Comparison of ENCODE assay signal across 23 cellular contexts in genomic region chr2:231469568-231469920, GRCh38. TPM values are rescaled to one million over a fixed set of nuclear protein-coding genes. Genes with fewer than 3 reads are reported as not detected.
A peak's percentile ranks its signal among the peaks of the same experiment; 100 is the strongest.
DNase-seq lines count a peak whose midpoint lies in the region; TF ChIP-seq lines count a peak whose summit lies in the region.
"Had no signal": no experiment of that assay in that cellular context is flagged by ENCODE, and none has a peak within 500 bp of the region (broad histone marks: within the 10 kb centered on the region; RNA-seq: fewer than 3 reads in every experiment).

No MANE protein-coding gene starts in this region.

- H3K27me3 Mint-ChIP-seq in brain, result peaks cover 6% of the 10 kb centered on the region

- peak overlapping the region in 3 of 5 experiments; percentile 3 to 70 (median 37) for H3K27ac Mint-ChIP-seq in brain
- H3K27ac Mint-ChIP-seq: activated CD4-positive, alpha-beta memory T cell treated with anti-CD3 and anti-CD28 coated beads, Interleukin-2, amount 10 ng/mL, durations not matched to agents 7 days and 5 days; mesothelial cell of epicardium; naive thymus-derived CD4-positive, alpha-beta T cell; stimulated activated naive B cell treated with anti-CD40 and anti-IgM and Interleukin-4, amounts not matched to agents 10 μg/mL and 1 μg/mL and 100 μg/mL, for 72 hours had no signal

- intact Hi-C loops in posterior vena cava (cut with DNase I), result no loop called here

- no peaks in the 10 kb centered on the region for H3K9me3 Mint-ChIP-seq in brain
- H3K9me3 Mint-ChIP-seq: activated CD4-positive, alpha-beta memory T cell treated with anti-CD3 and anti-CD28 coated beads, Interleukin-2, amount 10 ng/mL, durations not matched to agents 7 days and 5 days; mesothelial cell of epicardium; naive thymus-derived CD4-positive, alpha-beta T cell; stimulated activated naive B cell treated with anti-CD40 and anti-IgM and Interleukin-4, amounts not matched to agents 10 μg/mL and 1 μg/mL and 100 μg/mL, for 72 hours had no signal

- no peak for TF ChIP-seq CTCF in brain (conservative IDR thresholded peaks at IDR 0.05)

- DNase-seq in NOMO-1 treated with DMSO at 0.1 percent for 48 hours (lab: John Stamatoyannopoulos, UW; ENCODE audit: unreplicated experiment) (peak; percentile 21), NOMO-1 treated with dmso at 0.1 percent for 144 hours (lab: John Stamatoyannopoulos, UW; ENCODE audit: unreplicated experiment) (no peak), SKM-1 (lab: John Stamatoyannopoulos, UW; ENCODE audit: unreplicated experiment) (peak; percentile 42), posterior vena cava (ENCODE audit: low spot score) (peak; percentile 29), HCEC 1CT (no peak)
- DNase-seq in effector CD8-positive, alpha-beta T cell (lab: John Stamatoyannopoulos, UW), result no peak
- DNase-seq in stimulated activated CD4-positive, alpha-beta T cell treated with anti-CD3 and anti-CD28 coated beads, Interleukin-12 subunit alpha, Interleukin-12 subunit beta, amount 100 ng/mL, for 4 hours, result no peak
- DNase-seq: 8988T; activated CD4-positive, alpha-beta memory T cell treated with anti-CD3 and anti-CD28 coated beads, Interleukin-2, amount 10 ng/mL, durations not matched to agents 7 days and 5 days; activated gamma-delta T cell treated with Interleukin-2 at 50 U/mL for 16 hours; DMS53; Kasumi-1; naive thymus-derived CD4-positive, alpha-beta T cell; NCI-H1048; NCI-H187; NCI-H524 treated with DMSO at 0.1 percent for 48 hours; pancreas; Right ventricle myocardium superior; stimulated activated CD4-positive, alpha-beta T cell treated with anti-CD3 and anti-CD28 coated beads, Interleukin-4, amount 100 ng/mL, for 1 hour; stimulated activated naive B cell treated with anti-CD40 and anti-IgM and Interleukin-4, amounts not matched to agents 10 μg/mL and 1 μg/mL and 100 μg/mL, for 72 hours; T-helper 9 cell had no signal

- peak overlapping the region in 2 of 5 experiments; percentile 24 to 50 for H3K4me3 Mint-ChIP-seq in brain
- H3K4me3 Mint-ChIP-seq: activated CD4-positive, alpha-beta memory T cell treated with anti-CD3 and anti-CD28 coated beads, Interleukin-2, amount 10 ng/mL, durations not matched to agents 7 days and 5 days; mesothelial cell of epicardium; stimulated activated naive B cell treated with anti-CD40 and anti-IgM and Interleukin-4, amounts not matched to agents 10 μg/mL and 1 μg/mL and 100 μg/mL, for 72 hours had no signal

- no peaks in the 10 kb centered on the region for H3K36me3 Mint-ChIP-seq in brain
- H3K36me3 Mint-ChIP-seq: mesothelial cell of epicardium had no signal

- H3K4me1 Mint-ChIP-seq in brain, result peaks cover 31% of the 10 kb centered on the region

RNA-seq across cellular contexts. Expression of gene NCL, which starts 5.3 kb away (rescaled TPM):
- polyA plus RNA-seq in brain (ENCODE audit: insufficient read depth, low read depth, low replicate concordance), result 355 TPM
- total RNA-seq in posterior vena cava, result 100 to 1,000 TPM; 341 to 448 TPM

Comparison
In these comparisons a context has a peak if more than half of its experiments do, and no peak if none do; other contexts are left out.
1. DNase-seq: peak in NOMO-1 treated with DMSO at 0.1 percent for 48 hours (single experiment), SKM-1 (single experiment) and posterior vena cava (single experiment); none in NOMO-1 treated with dmso at 0.1 percent for 144 hours (single experiment), effector CD8-positive, alpha-beta T cell (single experiment), stimulated activated CD4-positive, alpha-beta T cell treated with anti-CD3 and anti-CD28 coated beads, Interleukin-12 subunit alpha, Interleukin-12 subunit beta, amount 100 ng/mL, for 4 hours (single experiment) and HCEC 1CT (single experiment).